Comparison of ENCODE assay signal across 1 cellular context in genomic region chr10:11685787-11686218, GRCh38.
TF ChIP-seq lines count a peak whose summit lies in the region.

No MANE protein-coding gene starts in this region.

TF ChIP-seq in HEK293, 187 proteins besides CTCF, POLR2A, EP300 and RAD21 (continued from another document and continues in another):
- TF ChIP-seq ZFP3 (tag by site-specific recombination; IDR thresholded peaks at IDR 0.05; ENCODE audit: low read depth) (no peak), ZNF624 (tag by site-specific recombination; IDR thresholded peaks at IDR 0.05) (no peak), ZNF37A (tag by site-specific recombination; IDR thresholded peaks at IDR 0.05) (no peak), MZF1 (tag by site-specific recombination; IDR thresholded peaks at IDR 0.05; ENCODE audit: borderline replicate concordance) (0 out of 2 replicates have a peak, but pooled peaks have one; percentile 24), ZNF202 (tag by site-specific recombination; IDR thresholded peaks at IDR 0.05; ENCODE audit: borderline replicate concordance) (no peak), ZBTB8A (tag by site-specific recombination; IDR thresholded peaks at IDR 0.05) (peak; percentile 34; the same call in 1 of the 2 replicates), PBX3 (CRISPR knock-in tag; IDR thresholded peaks at IDR 0.05) (no peak), ZNF529 (tag by site-specific recombination; IDR thresholded peaks at IDR 0.05; ENCODE audit: insufficient replicate concordance) (no peak), ZNF19 (tag by site-specific recombination; IDR thresholded peaks at IDR 0.05; ENCODE audit: low read depth) (no peak), ZEB2 (tag by site-specific recombination; IDR thresholded peaks at IDR 0.05) (peak; percentile 72; the same call in 1 of the 2 replicates), ZFHX2 (tag by site-specific recombination; conservative IDR thresholded peaks at IDR 0.05) (no peak), ZNF148 (tag by site-specific recombination; IDR thresholded peaks at IDR 0.05; ENCODE audit: borderline replicate concordance) (no peak), ZSCAN23 (tag by site-specific recombination; IDR thresholded peaks at IDR 0.05) (no peak), ZNF214 (tag by site-specific recombination; IDR thresholded peaks at IDR 0.05; ENCODE audit: borderline replicate concordance) (no peak; the same call in 1 of the 2 replicates), HIC1 (tag by site-specific recombination; IDR thresholded peaks at IDR 0.05) (no peak), ZNF398 (tag by site-specific recombination; IDR thresholded peaks at IDR 0.05) (no peak), ZBTB7A (tag by site-specific recombination; IDR thresholded peaks at IDR 0.05; ENCODE audit: low read depth) (no peak), ZBTB17 (tag by site-specific recombination; IDR thresholded peaks at IDR 0.05) (peak; percentile 2; the same call in 1 of the 2 replicates), OSR2 (tag by site-specific recombination; IDR thresholded peaks at IDR 0.05) (peak; percentile 100), ZNF449 (tag by site-specific recombination; IDR thresholded peaks at IDR 0.05) (0 out of 2 replicates have a peak, but pooled peaks have one; percentile 41), ZNF138 (tag by site-specific recombination; IDR thresholded peaks at IDR 0.05; ENCODE audit: borderline replicate concordance) (no peak), HOXA7 (CRISPR knock-in tag; IDR thresholded peaks at IDR 0.05; ENCODE audit: borderline replicate concordance) (no peak), ZNF221 (tag by site-specific recombination; IDR thresholded peaks at IDR 0.05; ENCODE audit: borderline replicate concordance) (no peak), ZNF488 (tag by site-specific recombination; IDR thresholded peaks at IDR 0.05) (0 out of 2 replicates have a peak, but pooled peaks have one; percentile 40), ZNF560 (tag by site-specific recombination; IDR thresholded peaks at IDR 0.05; ENCODE audit: borderline replicate concordance) (no peak), ZFP69B (tag by site-specific recombination; IDR thresholded peaks at IDR 0.05) (peak; percentile 79), SP7 (tag by site-specific recombination; IDR thresholded peaks at IDR 0.05) (peak; percentile 88), ZBTB6 (tag by site-specific recombination; IDR thresholded peaks at IDR 0.05) (no peak), ZNF416 (tag by site-specific recombination; IDR thresholded peaks at IDR 0.05) (no peak), ZBTB49 (tag by site-specific recombination; IDR thresholded peaks at IDR 0.05; ENCODE audit: low read depth) (no peak), ZNF423 (tag by site-specific recombination; IDR thresholded peaks at IDR 0.05) (no peak), ZNF791 (tag by site-specific recombination; IDR thresholded peaks at IDR 0.05) (no peak), ZNF510 (tag by site-specific recombination; IDR thresholded peaks at IDR 0.05; ENCODE audit: insufficient replicate concordance) (no peak), ZNF341 (tag by site-specific recombination; IDR thresholded peaks at IDR 0.05; ENCODE audit: low read depth) (no peak), ZIC2 (tag by site-specific recombination; IDR thresholded peaks at IDR 0.05) (no peak), ZNF645 (tag by site-specific recombination; IDR thresholded peaks at IDR 0.05) (no peak), MEIS1 (CRISPR knock-in tag; IDR thresholded peaks at IDR 0.05; ENCODE audit: borderline replicate concordance) (no peak), ZNF10 (tag by site-specific recombination; IDR thresholded peaks at IDR 0.05) (peak; percentile 27; the same call in 1 of the 2 replicates), GLI2 (tag by site-specific recombination; IDR thresholded peaks at IDR 0.05; ENCODE audit: borderline replicate concordance, low read depth) (peak; percentile 82; the same call in 1 of the 2 replicates), ZNF133 (tag by site-specific recombination; IDR thresholded peaks at IDR 0.05) (no peak), ZNF394 (tag by site-specific recombination; IDR thresholded peaks at IDR 0.05; ENCODE audit: borderline replicate concordance) (0 out of 2 replicates have a peak, but pooled peaks have one; percentile 30), ZNF223 (tag by site-specific recombination; IDR thresholded peaks at IDR 0.05) (no peak), ZNF266 (tag by site-specific recombination; IDR thresholded peaks at IDR 0.05; ENCODE audit: low read depth) (no peak), ZNF610 (tag by site-specific recombination; IDR thresholded peaks at IDR 0.05; ENCODE audit: borderline replicate concordance) (peak; percentile 62; the same call in 1 of the 2 replicates), ZNF521 (tag by site-specific recombination; IDR thresholded peaks at IDR 0.05) (no peak), BCL11A (tag by site-specific recombination; IDR thresholded peaks at IDR 0.05; ENCODE audit: low read depth) (peak; percentile 82; the same call in 1 of the 2 replicates), ZNF513 (tag by site-specific recombination; IDR thresholded peaks at IDR 0.05) (peak; percentile 23; the same call in 1 of the 2 replicates), HOXD13 (CRISPR knock-in tag; IDR thresholded peaks at IDR 0.05; ENCODE audit: borderline replicate concordance) (no peak), ZNF544 (tag by site-specific recombination; IDR thresholded peaks at IDR 0.05) (no peak), ZNF121 (tag by site-specific recombination; IDR thresholded peaks at IDR 0.05) (no peak), ZNF24 (tag by site-specific recombination; IDR thresholded peaks at IDR 0.05) (peak; percentile 76)
